ENCODE assay signal across 8 cellular contexts in the genomic region with DNA sequence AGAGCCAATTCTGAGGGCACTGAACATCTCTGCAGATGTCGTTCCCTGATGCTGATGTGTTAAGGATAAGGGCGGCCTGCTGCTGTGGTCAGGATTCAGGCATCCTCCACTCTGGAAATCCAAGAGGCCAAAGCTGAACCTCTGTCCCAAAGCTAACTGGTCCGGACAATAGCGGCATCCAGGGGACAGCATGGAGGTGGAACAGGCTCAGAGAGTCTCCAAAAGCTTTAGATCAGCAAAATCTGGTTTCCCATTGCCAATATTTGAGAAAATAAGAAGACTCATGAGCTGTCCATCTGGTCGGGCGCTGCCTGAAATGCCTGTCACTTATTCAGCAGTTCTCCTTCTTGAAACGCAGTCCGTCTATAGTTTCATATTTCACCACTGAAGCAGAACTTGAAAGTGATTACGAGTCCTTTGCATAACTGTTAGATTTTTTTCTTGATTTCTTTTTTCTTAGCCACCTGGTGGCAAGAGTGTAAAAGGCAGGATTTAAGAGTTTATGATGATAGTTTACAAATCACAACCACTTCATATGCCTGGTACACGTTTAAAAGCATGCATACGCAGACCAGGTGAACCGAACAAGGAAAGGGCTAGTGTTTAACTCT. TPM values are rescaled to one million over a fixed set of nuclear protein-coding genes. Genes with fewer than 3 reads are reported as not detected.
DNase-seq lines count a peak whose midpoint lies in the region; ATAC-seq and TF ChIP-seq lines count a peak whose summit lies in the region.

No MANE protein-coding gene starts in this region.

- CTCF ChIA-PET in activated CD4-positive, alpha-beta T cell treated with anti-CD3 and anti-CD28 coated beads for 36 hours (lab: Charles Lee): interaction anchor here (0.7 kb wide), 1 partner anchor 33 kb away, joined by 4 read pairs; no protein-coding TSS in a partner anchor

- H3K4me1 Mint-ChIP-seq in activated CD4-positive, alpha-beta T cell treated with anti-CD3 and anti-CD28 coated beads for 36 hours: peaks cover 22% of the 10 kb centered on the region

- no peak overlapping the region for H3K4me3 ChIP-seq in tibial nerve

- H3K9me3 ChIP-seq in tibial nerve: no peaks in the 10 kb centered on the region

- H3K27me3 ChIP-seq in foreskin keratinocyte: no peaks in the 10 kb centered on the region
- H3K27me3 ChIP-seq in tibial nerve: no peaks in the 10 kb centered on the region

- TF ChIP-seq POLR2A in tibial nerve (IDR thresholded peaks at IDR 0.05): no peak

- no peaks in the 10 kb centered on the region for H3K27me3 Mint-ChIP-seq in activated CD4-positive, alpha-beta T cell treated with anti-CD3 and anti-CD28 coated beads for 36 hours

- POLR2A ChIA-PET in activated CD4-positive, alpha-beta T cell treated with anti-CD3 and anti-CD28 coated beads for 36 hours (lab: Charles Lee): no interaction called here

- peaks cover 0 to 14% (median 0%) of the 10 kb centered on the region in 3 donors for H3K36me3 ChIP-seq in tibial nerve

- DNase-seq in activated CD4-positive, alpha-beta T cell treated with anti-CD3 and anti-CD28 coated beads for 36 hours: peak; percentile 14
- DNase-seq in activated CD4-positive, alpha-beta T cell treated with anti-CD3 and anti-CD28 coated beads for 4 hours: no peak
- peak; percentile 43 to 58 for DNase-seq in foreskin keratinocyte
- DNase-seq in tibial nerve (ENCODE audit: low spot score in 2 of 2): no peak
- DNase-seq in medulla oblongata (ENCODE audit: extremely low spot score): no peak

- no peak for TF ChIP-seq EP300 in tibial nerve (IDR thresholded peaks at IDR 0.05)

- H3K4me1 ChIP-seq in foreskin keratinocyte (peaks cover 5% of the 10 kb centered on the region), tibial nerve (peaks cover 0 to 14% (median 0%) of the 10 kb centered on the region in 4 donors)

- peak; percentile 69 for TF ChIP-seq CTCF in foreskin keratinocyte (conservative IDR thresholded peaks at IDR 0.05)
- peak; percentile 19 to 44 (median 23) for TF ChIP-seq CTCF in tibial nerve (IDR thresholded peaks at IDR 0.05)

- no peak overlapping the region for H3K4me3 Mint-ChIP-seq in activated CD4-positive, alpha-beta T cell treated with anti-CD3 and anti-CD28 coated beads for 36 hours

- no peaks in the 10 kb centered on the region for H3K9me3 Mint-ChIP-seq in activated CD4-positive, alpha-beta T cell treated with anti-CD3 and anti-CD28 coated beads for 36 hours (ENCODE audit: low read depth)

- H3K27ac ChIP-seq in foreskin keratinocyte (no peak overlapping the region), tibial nerve (no peak overlapping the region)

- WGBS in tibial nerve, 2 donors: 70% methylated on average over 12 of the region's 12 CpGs

- intact Hi-C loops in activated CD4-positive, alpha-beta T cell treated with anti-CD3 and anti-CD28 coated beads for 36 hours (cut with DNase I, micrococcal nuclease): loop anchor here in 1 of 2 experiments (1.0 kb wide), 1 partner anchor 884 kb away; no protein-coding TSS in a partner anchor

- H3K27ac Mint-ChIP-seq in activated CD4-positive, alpha-beta T cell treated with anti-CD3 and anti-CD28 coated beads for 36 hours: no peak overlapping the region

- no peaks in the 10 kb centered on the region for H3K36me3 Mint-ChIP-seq in activated CD4-positive, alpha-beta T cell treated with anti-CD3 and anti-CD28 coated beads for 36 hours (ENCODE audit: low read depth)

- ATAC-seq in activated CD4-positive, alpha-beta T cell treated with anti-CD3 and anti-CD28 coated beads for 36 hours: peak; percentile 64
- ATAC-seq in GM21367 (IDR thresholded peaks at IDR 0.05; ENCODE audit: unreplicated experiment) (peak; percentile 91), HG03469 (IDR thresholded peaks at IDR 0.05; ENCODE audit: unreplicated experiment) (peak; percentile 84), SK-N-SH treated with all-trans-retinoic acid at 6 μM for 48 hours (peak; percentile 67), foreskin keratinocyte (peak; percentile 71)

TF ChIP-seq in SK-N-SH treated with all-trans-retinoic acid at 6 μM for 48 hours, 23 proteins besides CTCF, POLR2A, EP300 and RAD21:
- TF ChIP-seq ZFP30 (CRISPR knock-in tag; IDR thresholded peaks at IDR 0.05) (no peak), PPARA (CRISPR knock-in tag; IDR thresholded peaks at IDR 0.05; ENCODE audit: borderline replicate concordance) (no peak)
- TF ChIP-seq, protein P1, sequence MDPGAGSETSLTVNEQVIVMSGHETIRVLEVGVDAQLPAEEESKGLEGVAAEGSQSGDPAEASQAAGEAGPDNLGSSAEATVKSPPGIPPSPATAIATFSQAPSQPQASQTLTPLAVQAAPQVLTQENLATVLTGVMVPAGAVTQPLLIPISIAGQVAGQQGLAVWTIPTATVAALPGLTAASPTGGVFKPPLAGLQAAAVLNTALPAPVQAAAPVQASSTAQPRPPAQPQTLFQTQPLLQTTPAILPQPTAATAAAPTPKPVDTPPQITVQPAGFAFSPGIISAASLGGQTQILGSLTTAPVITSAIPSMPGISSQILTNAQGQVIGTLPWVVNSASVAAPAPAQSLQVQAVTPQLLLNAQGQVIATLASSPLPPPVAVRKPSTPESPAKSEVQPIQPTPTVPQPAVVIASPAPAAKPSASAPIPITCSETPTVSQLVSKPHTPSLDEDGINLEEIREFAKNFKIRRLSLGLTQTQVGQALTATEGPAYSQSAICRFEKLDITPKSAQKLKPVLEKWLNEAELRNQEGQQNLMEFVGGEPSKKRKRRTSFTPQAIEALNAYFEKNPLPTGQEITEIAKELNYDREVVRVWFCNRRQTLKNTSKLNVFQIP (CRISPR knock-in tag; IDR thresholded peaks at IDR 0.05; ENCODE audit: borderline replicate concordance, low read depth): no peak
- TF ChIP-seq, protein P2, sequence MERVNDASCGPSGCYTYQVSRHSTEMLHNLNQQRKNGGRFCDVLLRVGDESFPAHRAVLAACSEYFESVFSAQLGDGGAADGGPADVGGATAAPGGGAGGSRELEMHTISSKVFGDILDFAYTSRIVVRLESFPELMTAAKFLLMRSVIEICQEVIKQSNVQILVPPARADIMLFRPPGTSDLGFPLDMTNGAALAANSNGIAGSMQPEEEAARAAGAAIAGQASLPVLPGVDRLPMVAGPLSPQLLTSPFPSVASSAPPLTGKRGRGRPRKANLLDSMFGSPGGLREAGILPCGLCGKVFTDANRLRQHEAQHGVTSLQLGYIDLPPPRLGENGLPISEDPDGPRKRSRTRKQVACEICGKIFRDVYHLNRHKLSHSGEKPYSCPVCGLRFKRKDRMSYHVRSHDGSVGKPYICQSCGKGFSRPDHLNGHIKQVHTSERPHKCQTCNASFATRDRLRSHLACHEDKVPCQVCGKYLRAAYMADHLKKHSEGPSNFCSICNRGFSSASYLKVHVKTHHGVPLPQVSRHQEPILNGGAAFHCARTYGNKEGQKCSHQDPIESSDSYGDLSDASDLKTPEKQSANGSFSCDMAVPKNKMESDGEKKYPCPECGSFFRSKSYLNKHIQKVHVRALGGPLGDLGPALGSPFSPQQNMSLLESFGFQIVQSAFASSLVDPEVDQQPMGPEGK (CRISPR knock-in tag; IDR thresholded peaks at IDR 0.05; ENCODE audit: borderline replicate concordance): no peak
TF ChIP-seq in SK-N-SH treated with all-trans-retinoic acid at 6 μM for 48 hours: peak in this region for 0.

RNA-seq across cellular contexts. Expression of a gene that starts 45.9 kb away (rescaled TPM):
- 1 to 10 TPM; 6.8 to 7.0 TPM for total RNA-seq in activated CD4-positive, alpha-beta T cell treated with anti-CD3 and anti-CD28 coated beads for 36 hours
- 7.3 and 9.3 TPM in 2 replicates for total RNA-seq in foreskin keratinocyte
- polyA plus RNA-seq in foreskin keratinocyte: 6.4 and 8.4 TPM in 2 replicates
- 1 to 10 TPM; 2.4 to 5.2 (median 3.9) TPM for total RNA-seq in tibial nerve

Comparison
In these comparisons a context has a peak if more than half of its experiments do, and no peak if none do; other contexts are left out.
1. DNase-seq: peak in activated CD4-positive, alpha-beta T cell treated with anti-CD3 and anti-CD28 coated beads for 36 hours (single experiment) and foreskin keratinocyte (2 of 2); none in activated CD4-positive, alpha-beta T cell treated with anti-CD3 and anti-CD28 coated beads for 4 hours (0 of 2), tibial nerve (0 of 2) and medulla oblongata (single experiment).
2. Peak in every context shown above with its lines, with median percentiles within 50 percentile points of each other: ATAC-seq.